ENCODE assay signal across 30 cellular contexts in genomic region chr3:66242788-66243463, GRCh38.
"Had no signal": no experiment of that assay in that cellular context is flagged by ENCODE, and none has a peak within 500 bp of the region (broad histone marks: within the 10 kb centered on the region; RNA-seq: fewer than 3 reads in every experiment).

No MANE protein-coding gene starts in this region.

- H3K36me3 ChIP-seq: neural progenitor cell, neutrophil, ovary had no signal

- H3K9me3 ChIP-seq: lower lobe of right lung, neutrophil, ovary, suprapubic skin, tibial artery, upper lobe of right lung had no signal

- H3K4me1 Mint-ChIP-seq: nephron progenitor cell, neural progenitor cell had no signal

- DNase-seq: hippocampal formation; kidney; left colon; left lung; lower lobe of right lung; mammary epithelial cell; mesenchymal stem cell; naive thymus-derived CD4-positive, alpha-beta T cell; nephron progenitor cell; occipital lobe; ovary; right cardiac atrium; stimulated activated CD4-positive, alpha-beta T cell treated with anti-CD3 and anti-CD28 coated beads, Interleukin-12 subunit alpha, Interleukin-12 subunit beta, amount 100 ng/mL, for 4 hours; stimulated activated CD4-positive, alpha-beta T cell treated with anti-CD3 and anti-CD28 coated beads, Interleukin-15, amount 100 ng/mL, for 24 hours; stimulated activated CD4-positive, alpha-beta T cell treated with anti-CD3 and anti-CD28 coated beads, Interleukin-2, amount 100 ng/mL, for 24 hours; stimulated activated CD4-positive, alpha-beta T cell treated with anti-CD3 and anti-CD28 coated beads, Interleukin-4, amount 100 ng/mL, for 1 hour; stimulated activated naive B cell treated with anti-CD40 and anti-IgM and Interleukin-4, amounts not matched to agents 10 μg/mL and 1 μg/mL and 100 μg/mL, for 72 hours; stimulated activated naive CD8-positive, alpha-beta T cell treated with anti-CD3 and anti-CD28 coated beads, Interleukin-15, Interleukin-2, amounts not matched to agents 100 U/mL and 50 U/mL, for 24 hours; stomach; tibial artery; upper lobe of right lung had no signal

- H3K9ac ChIP-seq: neural progenitor cell had no signal

- H3K4me3 ChIP-seq: left lung, lower lobe of right lung, neural progenitor cell, ovary, skin epidermis, stomach, suprapubic skin, thoracic aorta, tibial artery, upper lobe of right lung had no signal

- H3K27ac ChIP-seq: left lung, lower lobe of right lung, neural progenitor cell, neutrophil, ovary, skin epidermis, stomach, suprapubic skin, thoracic aorta, tibial artery, upper lobe of right lung had no signal

- H3K27me3 Mint-ChIP-seq: naive thymus-derived CD4-positive, alpha-beta T cell; progenitor cell of endocrine pancreas; stimulated activated naive B cell treated with anti-CD40 and anti-IgM and Interleukin-4, amounts not matched to agents 10 μg/mL and 1 μg/mL and 100 μg/mL, for 72 hours had no signal

- H3K4me2 ChIP-seq: neural progenitor cell had no signal

- H2AFZ ChIP-seq: neural progenitor cell had no signal

- ATAC-seq: left colon; left lung; lower lobe of right lung; naive thymus-derived CD4-positive, alpha-beta T cell; right cardiac atrium; sciatic nerve; stimulated activated naive B cell treated with anti-CD40 and anti-IgM and Interleukin-4, amounts not matched to agents 10 μg/mL and 1 μg/mL and 100 μg/mL, for 72 hours; stimulated activated naive CD8-positive, alpha-beta T cell treated with anti-CD3 and anti-CD28 coated beads, Interleukin-15, Interleukin-2, amounts not matched to agents 100 U/mL and 50 U/mL, for 24 hours; upper lobe of right lung had no signal

- H3K27ac Mint-ChIP-seq: naive thymus-derived CD4-positive, alpha-beta T cell; nephron progenitor cell; neural progenitor cell; progenitor cell of endocrine pancreas had no signal

- H3K4me1 ChIP-seq: left lung, lower lobe of right lung, neural progenitor cell, stomach, suprapubic skin, tibial artery, upper lobe of right lung had no signal

- H3K4me3 Mint-ChIP-seq: naive thymus-derived CD4-positive, alpha-beta T cell; nephron progenitor cell; neural progenitor cell; stimulated activated naive B cell treated with anti-CD40 and anti-IgM and Interleukin-4, amounts not matched to agents 10 μg/mL and 1 μg/mL and 100 μg/mL, for 72 hours had no signal

- H3K27me3 ChIP-seq: left lung, neural progenitor cell, neutrophil, ovary, stomach, suprapubic skin, tibial artery, upper lobe of right lung had no signal

- FAIRE-seq: islet of Langerhans, urothelium cell line had no signal
